17 cellular contexts compared by ENCODE assay signal in the genomic region with DNA sequence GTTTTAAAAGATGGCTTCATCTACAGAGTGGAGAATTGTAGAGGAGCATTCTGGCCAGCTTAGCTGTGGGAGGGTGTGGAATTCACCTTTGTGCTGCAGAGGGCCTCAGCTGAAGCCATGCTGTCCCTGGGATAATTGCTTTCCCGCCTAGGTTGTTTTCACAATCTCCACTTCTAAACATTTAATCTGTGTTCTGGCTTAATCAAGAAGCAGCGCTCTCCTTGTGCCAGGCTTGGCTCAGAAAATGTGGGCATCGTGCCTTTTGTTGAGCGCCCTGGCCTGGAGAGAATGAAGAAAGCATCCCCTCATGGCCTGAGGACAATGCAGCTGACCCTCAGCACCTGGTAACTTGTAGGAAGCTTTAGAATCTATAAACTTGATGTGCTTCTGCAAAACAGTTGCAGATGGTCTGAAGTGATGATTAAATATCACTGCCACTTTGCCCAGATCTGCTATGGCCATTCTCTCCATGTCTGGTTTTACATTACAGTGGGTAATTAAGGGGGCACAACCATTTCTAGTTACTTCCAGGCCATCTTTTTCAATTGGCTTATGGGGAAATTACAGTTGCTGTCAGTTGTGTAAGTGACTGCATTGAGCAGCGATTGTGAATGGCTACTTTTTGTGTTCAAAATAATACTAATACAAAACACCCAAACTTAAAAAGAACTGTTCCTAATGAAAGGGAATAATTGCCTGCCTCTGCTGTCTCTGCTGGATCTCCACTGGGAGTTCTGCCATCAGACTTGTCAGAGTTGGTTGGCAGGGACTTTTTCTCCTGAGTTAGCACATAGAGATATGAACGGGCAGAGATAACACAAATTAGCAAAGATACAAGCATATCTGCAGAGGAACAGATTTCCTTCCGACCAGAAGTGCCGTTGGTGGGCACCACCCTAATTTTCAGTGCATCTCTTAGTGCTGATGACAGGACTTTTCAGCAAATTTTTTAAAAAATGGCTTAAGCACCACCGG. TPM values are rescaled to one million over a fixed set of nuclear protein-coding genes. Genes with fewer than 3 reads are reported as not detected.
A peak's percentile ranks its signal among the peaks of the same experiment; 100 is the strongest.
DNase-seq lines count a peak whose midpoint lies in the region; ATAC-seq and TF ChIP-seq lines count a peak whose summit lies in the region.
"Had no signal": no experiment of that assay in that cellular context is flagged by ENCODE, and none has a peak within 500 bp of the region (broad histone marks: within the 10 kb centered on the region; RNA-seq: fewer than 3 reads in every experiment).

No MANE protein-coding gene starts in this region.

- TF ChIP-seq RAD21 in liver (IDR thresholded peaks at IDR 0.05): peak in 1 of 2 donors; percentile 14

- H2AK5ac ChIP-seq in H9 (ENCODE audit: insufficient read length, low read length): no peak overlapping the region

- no peak overlapping the region for H3K4me3 Mint-ChIP-seq in type B pancreatic cell
- no peak overlapping the region for H3K4me3 Mint-ChIP-seq in H9
- H3K4me3 Mint-ChIP-seq: activated naive CD4-positive, alpha-beta T cell treated with anti-CD3 and anti-CD28 coated beads, Interleukin-2, amount 10 ng/mL, durations not matched to agents 7 days and 5 days; immature natural killer cell; natural killer cell had no signal

- H4K20me1 ChIP-seq in H9 (ENCODE audit: control insufficient read depth, insufficient read depth, insufficient read length): no peaks in the 10 kb centered on the region

- no peak overlapping the region for H4K5ac ChIP-seq in H9 (ENCODE audit: insufficient read length, low read depth, low read length)

- ATAC-seq in omental fat pad (ENCODE audit: low FRiP score): no peak
- ATAC-seq: upper lobe of right lung had no signal

- no peak overlapping the region for H3K23ac ChIP-seq in H9 (ENCODE audit: insufficient read length, low read depth, low read length)

- H3K4me1 ChIP-seq in liver (ENCODE audit: control insufficient read depth in 4 of 4, insufficient read depth in 4 of 4, low read length in 3 of 4): peaks cover 8 to 58% (median 45%) of the 10 kb centered on the region in 4 donors
- H3K4me1 ChIP-seq in H9 (ENCODE audit: insufficient read depth, low read length): no peaks in the 10 kb centered on the region

- no peak overlapping the region for H2BK15ac ChIP-seq in H9 (ENCODE audit: low read depth, low read length)

- peaks cover 28% of the 10 kb centered on the region for H3K4me1 Mint-ChIP-seq in type B pancreatic cell (ENCODE audit: unreplicated experiment)
- peaks cover 6 to 9% of the 10 kb centered on the region in 2 experiments for H3K4me1 Mint-ChIP-seq in H9
- H3K4me1 Mint-ChIP-seq: activated naive CD4-positive, alpha-beta T cell treated with anti-CD3 and anti-CD28 coated beads, Interleukin-2, amount 10 ng/mL, durations not matched to agents 7 days and 5 days had no signal

- no peak overlapping the region for H3T11ph ChIP-seq in H9 (ENCODE audit: low read length)

- peak; percentile 16 for DNase-seq in NCI-H2107 treated with DMSO at 0.1 percent for 48 hours (lab: John Stamatoyannopoulos, UW; ENCODE audit: unreplicated experiment)
- no peak for DNase-seq in NCI-H2107 (lab: John Stamatoyannopoulos, UW)
- no peak for DNase-seq in type B pancreatic cell (ENCODE audit: extremely low spot score, unreplicated experiment)
- DNase-seq in NCI-H1694 (lab: John Stamatoyannopoulos, UW): no peak
- DNase-seq in H9: no peak
- no peak for DNase-seq in omental fat pad (ENCODE audit: low spot score)
- DNase-seq: activated CD8-positive, alpha-beta memory T cell treated with anti-CD3 and anti-CD28 coated beads for 24 hours; activated naive CD4-positive, alpha-beta T cell treated with anti-CD3 and anti-CD28 coated beads, Interleukin-2, amount 10 ng/mL, durations not matched to agents 7 days and 5 days; central memory CD4-positive, alpha-beta T cell; DMS153; GM23248; immature natural killer cell; natural killer cell; NCI-H1436; upper lobe of right lung had no signal

- no peak overlapping the region for H3K4me2 ChIP-seq in H9 (ENCODE audit: insufficient read depth, insufficient read length, low read length)

- H3K23me2 ChIP-seq in H9 (ENCODE audit: insufficient read length, low read depth, low read length, poor library complexity, severe bottlenecking): no peaks in the 10 kb centered on the region

- H3K27me3 Mint-ChIP-seq in type B pancreatic cell (no peaks in the 10 kb centered on the region), H9 (ENCODE audit: low read depth) (no peaks in the 10 kb centered on the region)
- H3K27me3 Mint-ChIP-seq: activated naive CD4-positive, alpha-beta T cell treated with anti-CD3 and anti-CD28 coated beads, Interleukin-2, amount 10 ng/mL, durations not matched to agents 7 days and 5 days had no signal

- H2BK12ac ChIP-seq in H9 (ENCODE audit: insufficient read length, low read depth, low read length): no peak overlapping the region

- H3K4ac ChIP-seq in H9 (ENCODE audit: low read depth, low read length): no peak overlapping the region

- no peak overlapping the region for H3K18ac ChIP-seq in H9 (ENCODE audit: insufficient read length, low read depth, low read length)

- no peak overlapping the region for H3K4me3 ChIP-seq in liver (ENCODE audit: low read depth in 1 of 3, low read length in 3 of 3)
- H3K4me3 ChIP-seq: GM23248, upper lobe of right lung had no signal

- H3K9me3 Mint-ChIP-seq in type B pancreatic cell: no peaks in the 10 kb centered on the region
- peaks cover 0 to 1% of the 10 kb centered on the region in 2 experiments; a peak in 1 of 5 replicates for H3K9me3 Mint-ChIP-seq in H9
- H3K9me3 Mint-ChIP-seq: activated naive CD4-positive, alpha-beta T cell treated with anti-CD3 and anti-CD28 coated beads, Interleukin-2, amount 10 ng/mL, durations not matched to agents 7 days and 5 days; immature natural killer cell; natural killer cell had no signal

- H3K27ac Mint-ChIP-seq in type B pancreatic cell (peak overlapping the region; percentile 80), H9 (peak overlapping the region in 1 of 3 experiments; percentile 73; a peak in 1 of 7 replicates)
- H3K27ac Mint-ChIP-seq: activated naive CD4-positive, alpha-beta T cell treated with anti-CD3 and anti-CD28 coated beads, Interleukin-2, amount 10 ng/mL, durations not matched to agents 7 days and 5 days; immature natural killer cell; natural killer cell had no signal

- no peak overlapping the region for H3K14ac ChIP-seq in H9 (ENCODE audit: insufficient read depth, low read length)

- peaks cover 19% of the 10 kb centered on the region for H3K36me3 Mint-ChIP-seq in type B pancreatic cell
- peaks cover 0 to 6% (median 1%) of the 10 kb centered on the region in 3 experiments; a peak in 4 of 7 replicates for H3K36me3 Mint-ChIP-seq in H9 (ENCODE audit: insufficient read depth in 1 of 3, low read depth in 3 of 3)
- H3K36me3 Mint-ChIP-seq: natural killer cell had no signal

- H3K27me3 ChIP-seq in liver (ENCODE audit: control insufficient read depth in 4 of 4, insufficient read depth in 4 of 4, low read length in 3 of 4): no peaks in the 10 kb centered on the region
- H3K27me3 ChIP-seq in H9 (ENCODE audit: insufficient read depth, low read length): no peaks in the 10 kb centered on the region; the same call in 1 of the 2 replicates
- H3K27me3 ChIP-seq: upper lobe of right lung had no signal

- H4K91ac ChIP-seq in H9 (ENCODE audit: insufficient read length, low read depth, low read length): no peak overlapping the region

- H2BK5ac ChIP-seq in H9 (ENCODE audit: insufficient read length, low read length): no peak overlapping the region

- H3K56ac ChIP-seq in H9 (ENCODE audit: insufficient read length, low read depth, low read length): no peak overlapping the region

- no peak overlapping the region for H3K9ac ChIP-seq in liver (ENCODE audit: low read depth in 1 of 2, low read length in 2 of 2)
- H3K9ac ChIP-seq in H9 (ENCODE audit: extremely low read depth, insufficient read length, low read length): no peak overlapping the region
- H3K9ac ChIP-seq: GM23248 had no signal

- no peak overlapping the region for H2BK120ac ChIP-seq in H9 (ENCODE audit: low read depth, low read length, poor library complexity, severe bottlenecking)

- no peak for TF ChIP-seq CTCF in liver (IDR thresholded peaks at IDR 0.05; ENCODE audit: low read depth, low read length, missing input control)
- TF ChIP-seq CTCF in type B pancreatic cell (conservative IDR thresholded peaks at IDR 0.05): no peak
- TF ChIP-seq CTCF in H9 (conservative IDR thresholded peaks at IDR 0.05): no peak
- no peak for TF ChIP-seq CTCF in omental fat pad (IDR thresholded peaks at IDR 0.05)

- H2BK20ac ChIP-seq in H9 (ENCODE audit: low read depth, low read length, poor library complexity, severe bottlenecking): no peak overlapping the region

- H4K8ac ChIP-seq in H9 (replicated peaks; ENCODE audit: insufficient read length, low read depth, low read length): no peak overlapping the region

- WGBS in liver: 41% methylated on average over 9 of the region's 9 CpGs
- no CpG with 5 or more reads among the region's 9 CpGs for WGBS in H9 (ENCODE audit: extremely low coverage, insufficient read length, low lambda C conversion rate)

- no peak overlapping the region for H2AFZ ChIP-seq in H9 (ENCODE audit: low read length)
- H2AFZ ChIP-seq: GM23248 had no signal

- H3K36me3 ChIP-seq in liver (ENCODE audit: control insufficient read depth in 4 of 4, insufficient read depth in 3 of 4, low read depth in 1 of 4, low read length in 3 of 4): no peaks in the 10 kb centered on the region
- H3K36me3 ChIP-seq: upper lobe of right lung had no signal

- H3K79me2 ChIP-seq in H9 (ENCODE audit: insufficient read depth, low read length): peaks cover 2% of the 10 kb centered on the region; the same call in 1 of the 2 replicates

- H3K27ac ChIP-seq in cingulate gyrus (ENCODE audit: low read depth, low read length) (peak overlapping the region; percentile 20), liver (ENCODE audit: low read depth in 1 of 2, low read length in 2 of 2) (peak overlapping the region; percentile 2 to 13), H9 (ENCODE audit: insufficient read length, low read depth, low read length) (no peak overlapping the region)
- H3K27ac ChIP-seq: GM23248, upper lobe of right lung had no signal

- no peaks in the 10 kb centered on the region for H3K79me1 ChIP-seq in H9 (ENCODE audit: insufficient read depth, low read depth, low read length, poor library complexity, severe bottlenecking)

- no peaks in the 10 kb centered on the region for H3K9me3 ChIP-seq in liver (ENCODE audit: control insufficient read depth in 4 of 4, low read length in 3 of 4)
- no peaks in the 10 kb centered on the region for H3K9me3 ChIP-seq in H9 (ENCODE audit: control insufficient read depth, low read depth, low read length)
- H3K9me3 ChIP-seq: upper lobe of right lung had no signal

TF ChIP-seq in liver, 16 proteins besides CTCF, POLR2A, EP300 and RAD21 (continues in another document):
- no peak for TF ChIP-seq RXRA (IDR thresholded peaks at IDR 0.05)
- TF ChIP-seq HNF4A (conservative IDR thresholded peaks at IDR 0.05): no peak
- TF ChIP-seq, protein P1, sequence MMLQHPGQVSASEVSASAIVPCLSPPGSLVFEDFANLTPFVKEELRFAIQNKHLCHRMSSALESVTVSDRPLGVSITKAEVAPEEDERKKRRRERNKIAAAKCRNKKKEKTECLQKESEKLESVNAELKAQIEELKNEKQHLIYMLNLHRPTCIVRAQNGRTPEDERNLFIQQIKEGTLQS (IDR thresholded peaks at IDR 0.05): no peak
- TF ChIP-seq JUND (IDR thresholded peaks at IDR 0.05): no peak

RNA-seq across cellular contexts. Expression of a gene that starts 18.4 kb away (rescaled TPM):
- total RNA-seq in liver (10 to 100 TPM; 19.5 to 21.2 TPM), type B pancreatic cell (ENCODE audit: low replicate concordance) (52.2 and 60.0 TPM in 2 replicates), H9 (2021) (67.2 and 70.7 TPM in 2 replicates), omental fat pad (10 to 100 TPM; 24.2 to 34.9 (median 31.6) TPM)
- 10 to 100 TPM; 18.3 to 25.4 TPM for polyA plus RNA-seq in liver
